In genomic region chr2:164456599-164456998, GRCh38 we compare ENCODE assay signal across 15 cellular contexts.
DNase-seq lines count a peak whose midpoint lies in the region; ATAC-seq and TF ChIP-seq lines count a peak whose summit lies in the region.
"Had no signal": no experiment of that assay in that cellular context is flagged by ENCODE, and none has a peak within 500 bp of the region (broad histone marks: within the 10 kb centered on the region; RNA-seq: fewer than 3 reads in every experiment).

No MANE protein-coding gene starts in this region.

- no peak overlapping the region for H3K23ac ChIP-seq in neuronal stem cell (ENCODE audit: low read depth, low read length, poor library complexity)

- H4K91ac ChIP-seq in neuronal stem cell (ENCODE audit: low read depth, low read length, poor library complexity): no peak overlapping the region

- H3K27ac ChIP-seq in neuronal stem cell (replicated peaks; ENCODE audit: low read length): no peak overlapping the region
- H3K27ac ChIP-seq: KMS-11, tibial artery had no signal

- H3K4ac ChIP-seq in neuronal stem cell (ENCODE audit: low read length): no peak overlapping the region

- H2BK15ac ChIP-seq in neuronal stem cell (ENCODE audit: low read length): no peak overlapping the region

- H3K9ac ChIP-seq in neuronal stem cell (ENCODE audit: low read depth, low read length, poor library complexity): no peak overlapping the region
- H3K9ac ChIP-seq: KMS-11 had no signal

- no peaks in the 10 kb centered on the region for H3K36me3 Mint-ChIP-seq in naive thymus-derived CD8-positive, alpha-beta T cell
- H3K36me3 Mint-ChIP-seq: memory B cell had no signal

- no peak overlapping the region for H3K4me3 Mint-ChIP-seq in naive thymus-derived CD8-positive, alpha-beta T cell
- H3K4me3 Mint-ChIP-seq: activated CD4-positive, alpha-beta memory T cell treated with anti-CD3 and anti-CD28 coated beads, Interleukin-2, amount 10 ng/mL, durations not matched to agents 7 days and 5 days; memory B cell had no signal

- H3K18ac ChIP-seq in neuronal stem cell (ENCODE audit: low read length): no peak overlapping the region

- no peaks in the 10 kb centered on the region for H3K9me3 ChIP-seq in neuronal stem cell (replicated peaks in 1 of 2; ENCODE audit: control insufficient read depth in 2 of 2, insufficient read depth in 1 of 2, low read depth in 1 of 2, low read length in 2 of 2)
- H3K9me3 ChIP-seq: tibial artery had no signal

- H3K4me1 ChIP-seq in neuronal stem cell (ENCODE audit: control insufficient read depth in 2 of 2, insufficient read depth in 1 of 2, low read depth in 1 of 2, low read length in 2 of 2): peaks cover 0 to 6% of the 10 kb centered on the region in 2 donors
- H3K4me1 ChIP-seq: tibial artery had no signal

- no CpG with 5 or more reads among the region's 3 CpGs for WGBS in neuronal stem cell (ENCODE audit: extremely low coverage in 2 of 2, insufficient read length in 2 of 2, insufficient replicate concordance in 1 of 2), 2 donors

- no peak overlapping the region for H3K4me3 ChIP-seq in neuronal stem cell (ENCODE audit: low read length in 2 of 2)
- H3K4me3 ChIP-seq: tibial artery had no signal

- H4K8ac ChIP-seq in neuronal stem cell (ENCODE audit: low read depth, low read length): no peak overlapping the region

- H2BK120ac ChIP-seq in neuronal stem cell (ENCODE audit: low read depth, low read length): no peak overlapping the region

- H3K27ac Mint-ChIP-seq in naive thymus-derived CD8-positive, alpha-beta T cell: no peak overlapping the region
- H3K27ac Mint-ChIP-seq: activated CD4-positive, alpha-beta memory T cell treated with anti-CD3 and anti-CD28 coated beads, Interleukin-2, amount 10 ng/mL, durations not matched to agents 7 days and 5 days; memory B cell had no signal

- DNase-seq in HEK293T (ENCODE audit: extremely low spot score) (peak; percentile 22), NCI-H1694 (lab: John Stamatoyannopoulos, UW) (peak; percentile 15), RPMI7951 (ENCODE audit: low read depth) (peak; percentile 1), medulla oblongata (ENCODE audit: extremely low spot score) (peak; percentile 15), foreskin melanocyte (no peak), neuronal stem cell (ENCODE audit: low spot score) (no peak)
- DNase-seq in naive thymus-derived CD8-positive, alpha-beta T cell: no peak
- no peak for DNase-seq in NK-92 treated with Interleukin-12 subunit alpha and Interleukin-12 subunit beta, amount 100 ng/mL, for 24 hours (lab: John Stamatoyannopoulos, UW)
- DNase-seq: activated CD4-positive, alpha-beta memory T cell treated with anti-CD3 and anti-CD28 coated beads, Interleukin-2, amount 10 ng/mL, durations not matched to agents 7 days and 5 days; central memory CD4-positive, alpha-beta T cell; erythroblast; occipital lobe; tibial artery had no signal

- peaks cover 0 to 10% (median 0%) of the 10 kb centered on the region in 5 donors for H3K27me3 Mint-ChIP-seq in naive thymus-derived CD8-positive, alpha-beta T cell
- H3K27me3 Mint-ChIP-seq: activated CD4-positive, alpha-beta memory T cell treated with anti-CD3 and anti-CD28 coated beads, Interleukin-2, amount 10 ng/mL, durations not matched to agents 7 days and 5 days had no signal

- no peaks in the 10 kb centered on the region for H3K79me1 ChIP-seq in neuronal stem cell (ENCODE audit: low read depth, low read length)

- no peak overlapping the region for H2BK12ac ChIP-seq in neuronal stem cell (ENCODE audit: low read length)

- no peak overlapping the region for H3K14ac ChIP-seq in neuronal stem cell (ENCODE audit: low read length)

- no peaks in the 10 kb centered on the region for H3K36me3 ChIP-seq in neuronal stem cell (replicated peaks in 1 of 2; ENCODE audit: control insufficient read depth in 2 of 2, insufficient read depth in 2 of 2, low read length in 2 of 2)
- H3K36me3 ChIP-seq: tibial artery had no signal

- no peak overlapping the region for H2AK5ac ChIP-seq in neuronal stem cell (ENCODE audit: low read depth, low read length)

- H3K4me2 ChIP-seq in neuronal stem cell (ENCODE audit: insufficient read depth, low read length, poor library complexity, severe bottlenecking): no peak overlapping the region
- H3K4me2 ChIP-seq: KMS-11 had no signal

- no peaks in the 10 kb centered on the region for H3K4me1 Mint-ChIP-seq in naive thymus-derived CD8-positive, alpha-beta T cell
- H3K4me1 Mint-ChIP-seq: activated CD4-positive, alpha-beta memory T cell treated with anti-CD3 and anti-CD28 coated beads, Interleukin-2, amount 10 ng/mL, durations not matched to agents 7 days and 5 days; memory B cell had no signal

- CTCF ChIA-PET in HEK293T (lab: Yijun Ruan, JAX): interaction anchor here (0.7 kb wide), 1 partner anchor 1809 kb away, joined by 4 read pairs; no protein-coding TSS in a partner anchor

- H3K9me3 Mint-ChIP-seq in naive thymus-derived CD8-positive, alpha-beta T cell: peaks cover 0 to 18% (median 0%) of the 10 kb centered on the region in 9 donors
- H3K9me3 Mint-ChIP-seq: memory B cell had no signal

- POLR2A ChIA-PET in HEK293T (lab: Yijun Ruan, JAX): no interaction called here
- POLR2A ChIA-PET in naive thymus-derived CD8-positive, alpha-beta T cell (lab: Charles Lee): no interaction called here

- no peaks in the 10 kb centered on the region for H3K27me3 ChIP-seq in neuronal stem cell (ENCODE audit: control insufficient read depth in 3 of 3, insufficient read depth in 3 of 3, low read depth in 1 of 3, low read length in 3 of 3)
- H3K27me3 ChIP-seq: tibial artery had no signal

- H2BK5ac ChIP-seq in neuronal stem cell (ENCODE audit: low read length): no peak overlapping the region

- ATAC-seq in naive thymus-derived CD8-positive, alpha-beta T cell: no peak

- H2AFZ ChIP-seq in neuronal stem cell (ENCODE audit: low read length): no peak overlapping the region

TF ChIP-seq in HEK293T, 16 proteins besides CTCF, POLR2A, EP300 and RAD21:
- TF ChIP-seq PKNOX1 (IDR thresholded peaks at IDR 0.05): no peak
- no peak for TF ChIP-seq SUZ12 (IDR thresholded peaks at IDR 0.05)
- no peak for TF ChIP-seq BHLHE40 (IDR thresholded peaks at IDR 0.05; ENCODE audit: borderline replicate concordance)
- TF ChIP-seq ELF4 (IDR thresholded peaks at IDR 0.05): no peak
- no peak for TF ChIP-seq LEF1 (IDR thresholded peaks at IDR 0.05; ENCODE audit: borderline replicate concordance)
- no peak for TF ChIP-seq FOXK2 (IDR thresholded peaks at IDR 0.05)
- TF ChIP-seq FOXM1 (IDR thresholded peaks at IDR 0.05; ENCODE audit: borderline replicate concordance): no peak
- TF ChIP-seq FOXA1 (IDR thresholded peaks at IDR 0.05): no peak
- no peak for TF ChIP-seq HDGF (IDR thresholded peaks at IDR 0.05; ENCODE audit: borderline replicate concordance)
- TF ChIP-seq CTBP1 (IDR thresholded peaks at IDR 0.05; ENCODE audit: borderline replicate concordance): no peak
- no peak for TF ChIP-seq SP1 (IDR thresholded peaks at IDR 0.05)
- no peak for TF ChIP-seq TARDBP (IDR thresholded peaks at IDR 0.05)
- TF ChIP-seq ARNT (IDR thresholded peaks at IDR 0.05): no peak
- TF ChIP-seq L3MBTL2 (conservative IDR thresholded peaks at IDR 0.05): no peak
- no peak for TF ChIP-seq NFRKB (IDR thresholded peaks at IDR 0.05)
- TF ChIP-seq ZNF384 (IDR thresholded peaks at IDR 0.05): no peak

Comparison
In these comparisons a context has a peak if more than half of its experiments do, and no peak if none do; other contexts are left out.
1. DNase-seq: peak in HEK293T (single experiment), NCI-H1694 (single experiment), RPMI7951 (single experiment) and medulla oblongata (single experiment); none in foreskin melanocyte (single experiment), naive thymus-derived CD8-positive, alpha-beta T cell (0 of 10), NK-92 treated with Interleukin-12 subunit alpha and Interleukin-12 subunit beta, amount 100 ng/mL, for 24 hours (single experiment) and neuronal stem cell (single experiment).